ENCODE assay signal across 9 cellular contexts in the genomic region with DNA sequence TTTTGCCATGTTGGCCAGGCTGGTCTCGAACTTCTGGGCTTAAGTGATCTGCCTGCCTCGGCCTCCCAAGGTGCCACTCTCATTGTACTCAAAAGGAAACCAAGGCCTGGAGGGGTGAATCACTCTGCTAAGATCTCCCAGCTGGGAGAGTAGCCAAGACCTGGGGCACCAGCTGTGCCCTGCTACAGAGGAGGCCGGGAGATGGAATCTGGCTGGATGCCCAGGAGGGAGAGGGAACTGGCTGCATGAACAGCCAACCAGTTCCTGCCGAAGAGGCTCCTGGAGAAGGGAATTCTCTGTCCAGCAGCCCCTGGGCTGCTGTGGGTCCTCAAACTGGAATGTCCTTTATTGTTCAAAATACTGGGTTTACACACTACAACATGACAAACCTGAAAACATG.
DNase-seq lines count a peak whose midpoint lies in the region; TF ChIP-seq lines count a peak whose summit lies in the region.
"Had no signal": no experiment of that assay in that cellular context is flagged by ENCODE, and none has a peak within 500 bp of the region (broad histone marks: within the 10 kb centered on the region; RNA-seq: fewer than 3 reads in every experiment).

No MANE protein-coding gene starts in this region.

- intact Hi-C loops in spleen (cut with DNase I; ENCODE audit: low total_unique reads): no loop called here

- DNase-seq in GF-D8 (lab: John Stamatoyannopoulos, UW) (peak; percentile 7), NCI-H510A treated with DMSO at 0.1 percent for 48 hours (lab: John Stamatoyannopoulos, UW) (peak; percentile 67), dermis blood vessel endothelial cell (peak; percentile 96), midbrain (lab: John Stamatoyannopoulos, UW) (peak; percentile 92), NAMALWA (ENCODE audit: low spot score) (no peak), spleen (no peak), GM13977 (ENCODE audit: low spot score) (no peak)
- no peak for DNase-seq in stimulated activated naive CD4-positive, alpha-beta T cell treated with Interleukin-2 at 50 U/mL for 16 hours (lab: John Stamatoyannopoulos, UW)

- TF ChIP-seq CTCF in spleen (IDR thresholded peaks at IDR 0.05 in 8 of 11, conservative IDR thresholded peaks at IDR 0.05 in 3 of 11) (no peak), GM13977 (IDR thresholded peaks at IDR 0.05; ENCODE audit: extremely low read depth, insufficient read depth, missing control alignments) (no peak)

- 22 to 36% (median 28%) methylated on average over 3 to 4 of the region's 4 CpGs for WGBS in spleen, 5 donors

- no peaks in the 10 kb centered on the region for H3K36me3 ChIP-seq in spleen

- peaks cover 5 to 45% (median 28%) of the 10 kb centered on the region in 6 donors for H3K4me1 ChIP-seq in spleen

- H3K9me3 ChIP-seq in spleen: peaks cover 0 to 8% (median 2%) of the 10 kb centered on the region in 8 donors

- no peak for TF ChIP-seq POLR2A in spleen (IDR thresholded peaks at IDR 0.05)

- in situ Hi-C loops in GM13977 (cut with MboI; ENCODE audit: low pct_unique_long_range_greater_than_20kb, low sequenced_read_pairs, unreplicated experiment): no loop called here

- H3K27ac ChIP-seq in spleen: no peak overlapping the region
- H3K27ac ChIP-seq: HL-60 had no signal

- H3K27me3 ChIP-seq in spleen (replicated peaks in 1 of 7): no peaks in the 10 kb centered on the region

- H3K4me3 ChIP-seq in spleen: no peak overlapping the region

Comparison
In these comparisons a context has a peak if more than half of its experiments do, and no peak if none do; other contexts are left out.
1. DNase-seq: peak in GF-D8 (single experiment), NCI-H510A treated with DMSO at 0.1 percent for 48 hours (single experiment), dermis blood vessel endothelial cell (single experiment) and midbrain (single experiment); none in stimulated activated naive CD4-positive, alpha-beta T cell treated with Interleukin-2 at 50 U/mL for 16 hours (single experiment), NAMALWA (single experiment), spleen (single experiment) and GM13977 (single experiment).